1 cellular context compared by ENCODE assay signal in the genomic region with DNA sequence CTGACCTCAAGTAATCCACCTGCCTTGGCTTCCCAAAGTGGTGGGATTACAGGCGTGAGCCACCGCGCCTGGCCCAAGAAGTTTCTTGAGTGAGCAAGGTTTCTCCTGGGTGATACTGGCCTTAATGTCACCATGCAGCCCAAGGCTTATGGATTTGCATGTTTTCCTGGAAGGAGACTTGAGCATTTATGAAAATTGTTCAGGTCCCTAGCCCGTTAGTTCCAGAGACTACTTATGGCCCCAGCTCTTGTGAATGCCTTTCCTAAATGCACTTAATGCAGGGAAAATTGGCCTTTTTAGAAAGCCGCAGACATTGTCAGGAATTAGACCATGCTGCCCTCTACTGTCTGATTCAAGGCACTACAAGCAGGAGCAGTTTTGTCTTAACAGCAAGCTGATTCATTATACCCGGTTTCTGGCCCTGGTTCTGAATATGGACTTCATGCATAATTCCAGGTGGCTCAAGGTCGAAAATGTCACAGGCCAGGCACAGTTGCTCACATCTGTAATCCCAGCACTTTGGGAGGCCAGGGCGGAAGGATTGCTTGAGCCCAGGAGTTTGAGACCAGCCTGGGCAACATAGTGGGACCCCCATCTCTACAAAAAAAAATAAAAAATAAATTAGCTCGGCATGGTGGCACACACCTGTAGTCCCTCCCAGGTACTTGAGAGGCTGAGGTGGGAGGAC.
A peak's percentile ranks its signal among the peaks of the same experiment; 100 is the strongest.
TF ChIP-seq lines count a peak whose summit lies in the region.

No MANE protein-coding gene starts in this region.

TF ChIP-seq in HepG2, 621 proteins besides CTCF, POLR2A, EP300 and RAD21 (continued from another document and continues in another):
- 0 out of 2 replicates have a peak, but pooled peaks have one; percentile 0 for TF ChIP-seq SUZ12 (IDR thresholded peaks at IDR 0.05; ENCODE audit: low read depth, low read length)
- no peak for TF ChIP-seq ATF7-NPFF (CRISPR knock-in tag; IDR thresholded peaks at IDR 0.05; ENCODE audit: low read depth)
- TF ChIP-seq, protein P1, sequence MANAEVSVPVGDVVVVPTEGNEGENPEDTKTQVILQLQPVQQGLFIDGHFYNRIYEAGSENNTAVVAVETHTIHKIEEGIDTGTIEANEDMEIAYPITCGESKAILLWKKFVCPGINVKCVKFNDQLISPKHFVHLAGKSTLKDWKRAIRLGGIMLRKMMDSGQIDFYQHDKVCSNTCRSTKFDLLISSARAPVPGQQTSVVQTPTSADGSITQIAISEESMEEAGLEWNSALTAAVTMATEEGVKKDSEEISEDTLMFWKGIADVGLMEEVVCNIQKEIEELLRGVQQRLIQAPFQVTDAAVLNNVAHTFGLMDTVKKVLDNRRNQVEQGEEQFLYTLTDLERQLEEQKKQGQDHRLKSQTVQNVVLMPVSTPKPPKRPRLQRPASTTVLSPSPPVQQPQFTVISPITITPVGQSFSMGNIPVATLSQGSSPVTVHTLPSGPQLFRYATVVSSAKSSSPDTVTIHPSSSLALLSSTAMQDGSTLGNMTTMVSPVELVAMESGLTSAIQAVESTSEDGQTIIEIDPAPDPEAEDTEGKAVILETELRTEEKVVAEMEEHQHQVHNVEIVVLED (CRISPR knock-in tag; IDR thresholded peaks at IDR 0.05; ENCODE audit: borderline replicate concordance), result peak; percentile 48; the same call in 1 of the 2 replicates
- no peak for TF ChIP-seq REXO4 (CRISPR knock-in tag; IDR thresholded peaks at IDR 0.05; ENCODE audit: borderline replicate concordance)
- peak; percentile 11; the same call in 1 of the 2 replicates for TF ChIP-seq SIX1 (CRISPR knock-in tag; IDR thresholded peaks at IDR 0.05; ENCODE audit: borderline replicate concordance)
- TF ChIP-seq TEAD3 (CRISPR knock-in tag; optimal IDR thresholded peaks at IDR 0.05; ENCODE audit: borderline replicate concordance), result peak; percentile 3
- TF ChIP-seq NCOA1 (CRISPR knock-in tag; IDR thresholded peaks at IDR 0.05), result no peak
- TF ChIP-seq ZMYM3 (CRISPR knock-in tag; IDR thresholded peaks at IDR 0.05), result no peak
- TF ChIP-seq JUNB (CRISPR knock-in tag; IDR thresholded peaks at IDR 0.05; ENCODE audit: borderline replicate concordance), result no peak
- TF ChIP-seq, protein P2, sequence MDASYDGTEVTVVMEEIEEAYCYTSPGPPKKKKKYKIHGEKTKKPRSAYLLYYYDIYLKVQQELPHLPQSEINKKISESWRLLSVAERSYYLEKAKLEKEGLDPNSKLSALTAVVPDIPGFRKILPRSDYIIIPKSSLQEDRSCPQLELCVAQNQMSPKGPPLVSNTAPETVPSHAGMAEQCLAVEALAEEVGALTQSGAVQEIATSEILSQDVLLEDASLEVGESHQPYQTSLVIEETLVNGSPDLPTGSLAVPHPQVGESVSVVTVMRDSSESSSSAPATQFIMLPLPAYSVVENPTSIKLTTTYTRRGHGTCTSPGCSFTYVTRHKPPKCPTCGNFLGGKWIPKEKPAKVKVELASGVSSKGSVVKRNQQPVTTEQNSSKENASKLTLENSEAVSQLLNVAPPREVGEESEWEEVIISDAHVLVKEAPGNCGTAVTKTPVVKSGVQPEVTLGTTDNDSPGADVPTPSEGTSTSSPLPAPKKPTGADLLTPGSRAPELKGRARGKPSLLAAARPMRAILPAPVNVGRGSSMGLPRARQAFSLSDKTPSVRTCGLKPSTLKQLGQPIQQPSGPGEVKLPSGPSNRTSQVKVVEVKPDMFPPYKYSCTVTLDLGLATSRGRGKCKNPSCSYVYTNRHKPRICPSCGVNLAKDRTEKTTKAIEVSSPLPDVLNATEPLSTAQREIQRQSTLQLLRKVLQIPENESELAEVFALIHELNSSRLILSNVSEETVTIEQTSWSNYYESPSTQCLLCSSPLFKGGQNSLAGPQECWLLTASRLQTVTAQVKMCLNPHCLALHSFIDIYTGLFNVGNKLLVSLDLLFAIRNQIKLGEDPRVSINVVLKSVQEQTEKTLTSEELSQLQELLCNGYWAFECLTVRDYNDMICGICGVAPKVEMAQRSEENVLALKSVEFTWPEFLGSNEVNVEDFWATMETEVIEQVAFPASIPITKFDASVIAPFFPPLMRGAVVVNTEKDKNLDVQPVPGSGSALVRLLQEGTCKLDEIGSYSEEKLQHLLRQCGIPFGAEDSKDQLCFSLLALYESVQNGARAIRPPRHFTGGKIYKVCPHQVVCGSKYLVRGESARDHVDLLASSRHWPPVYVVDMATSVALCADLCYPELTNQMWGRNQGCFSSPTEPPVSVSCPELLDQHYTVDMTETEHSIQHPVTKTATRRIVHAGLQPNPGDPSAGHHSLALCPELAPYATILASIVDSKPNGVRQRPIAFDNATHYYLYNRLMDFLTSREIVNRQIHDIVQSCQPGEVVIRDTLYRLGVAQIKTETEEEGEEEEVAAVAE (CRISPR knock-in tag; IDR thresholded peaks at IDR 0.05; ENCODE audit: borderline replicate concordance), result peak; percentile 75; the same call in 1 of the 2 replicates
- TF ChIP-seq, protein P3, sequence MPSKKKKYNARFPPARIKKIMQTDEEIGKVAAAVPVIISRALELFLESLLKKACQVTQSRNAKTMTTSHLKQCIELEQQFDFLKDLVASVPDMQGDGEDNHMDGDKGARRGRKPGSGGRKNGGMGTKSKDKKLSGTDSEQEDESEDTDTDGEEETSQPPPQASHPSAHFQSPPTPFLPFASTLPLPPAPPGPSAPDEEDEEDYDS (CRISPR knock-in tag; IDR thresholded peaks at IDR 0.05), result peak; percentile 24; the same call in 1 of the 2 replicates
- TF ChIP-seq ARID2 (CRISPR knock-in tag; IDR thresholded peaks at IDR 0.05; ENCODE audit: borderline replicate concordance), result no peak
- TF ChIP-seq, protein P4, sequence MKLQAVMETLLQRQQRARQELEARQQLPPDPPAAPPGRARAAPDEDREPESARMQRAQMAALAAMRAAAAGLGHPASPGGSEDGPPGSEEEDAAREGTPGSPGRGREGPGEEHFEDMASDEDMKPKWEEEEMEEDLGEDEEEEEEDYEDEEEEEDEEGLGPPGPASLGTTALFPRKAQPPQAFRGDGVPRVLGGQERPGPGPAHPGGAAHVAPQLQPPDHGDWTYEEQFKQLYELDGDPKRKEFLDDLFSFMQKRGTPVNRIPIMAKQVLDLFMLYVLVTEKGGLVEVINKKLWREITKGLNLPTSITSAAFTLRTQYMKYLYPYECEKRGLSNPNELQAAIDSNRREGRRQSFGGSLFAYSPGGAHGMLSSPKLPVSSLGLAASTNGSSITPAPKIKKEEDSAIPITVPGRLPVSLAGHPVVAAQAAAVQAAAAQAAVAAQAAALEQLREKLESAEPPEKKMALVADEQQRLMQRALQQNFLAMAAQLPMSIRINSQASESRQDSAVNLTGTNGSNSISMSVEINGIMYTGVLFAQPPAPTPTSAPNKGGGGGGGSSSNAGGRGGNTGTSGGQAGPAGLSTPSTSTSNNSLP (IDR thresholded peaks at IDR 0.05; ENCODE audit: low read depth, low read length), result peak; percentile 69
- TF ChIP-seq ELF1 (CRISPR knock-in tag; IDR thresholded peaks at IDR 0.05), result peak; percentile 43; the same call in 1 of the 2 replicates
- TF ChIP-seq, protein P5, sequence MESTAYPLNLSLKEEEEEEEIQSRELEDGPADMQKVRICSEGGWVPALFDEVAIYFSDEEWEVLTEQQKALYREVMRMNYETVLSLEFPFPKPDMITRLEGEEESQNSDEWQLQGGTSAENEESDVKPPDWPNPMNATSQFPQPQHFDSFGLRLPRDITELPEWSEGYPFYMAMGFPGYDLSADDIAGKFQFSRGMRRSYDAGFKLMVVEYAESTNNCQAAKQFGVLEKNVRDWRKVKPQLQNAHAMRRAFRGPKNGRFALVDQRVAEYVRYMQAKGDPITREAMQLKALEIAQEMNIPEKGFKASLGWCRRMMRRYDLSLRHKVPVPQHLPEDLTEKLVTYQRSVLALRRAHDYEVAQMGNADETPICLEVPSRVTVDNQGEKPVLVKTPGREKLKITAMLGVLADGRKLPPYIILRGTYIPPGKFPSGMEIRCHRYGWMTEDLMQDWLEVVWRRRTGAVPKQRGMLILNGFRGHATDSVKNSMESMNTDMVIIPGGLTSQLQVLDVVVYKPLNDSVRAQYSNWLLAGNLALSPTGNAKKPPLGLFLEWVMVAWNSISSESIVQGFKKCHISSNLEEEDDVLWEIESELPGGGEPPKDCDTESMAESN (CRISPR knock-in tag; conservative IDR thresholded peaks at IDR 0.05), result 0 out of 2 replicates have a peak, but pooled peaks have one; percentile 56
- 0 out of 2 replicates have a peak, but pooled peaks have one; percentile 67 for TF ChIP-seq ZNF713 (CRISPR knock-in tag; IDR thresholded peaks at IDR 0.05)
- peak; percentile 88; the same call in 1 of the 2 replicates for TF ChIP-seq ZSCAN9 (CRISPR knock-in tag; IDR thresholded peaks at IDR 0.05; ENCODE audit: borderline replicate concordance)
- TF ChIP-seq, protein P6, sequence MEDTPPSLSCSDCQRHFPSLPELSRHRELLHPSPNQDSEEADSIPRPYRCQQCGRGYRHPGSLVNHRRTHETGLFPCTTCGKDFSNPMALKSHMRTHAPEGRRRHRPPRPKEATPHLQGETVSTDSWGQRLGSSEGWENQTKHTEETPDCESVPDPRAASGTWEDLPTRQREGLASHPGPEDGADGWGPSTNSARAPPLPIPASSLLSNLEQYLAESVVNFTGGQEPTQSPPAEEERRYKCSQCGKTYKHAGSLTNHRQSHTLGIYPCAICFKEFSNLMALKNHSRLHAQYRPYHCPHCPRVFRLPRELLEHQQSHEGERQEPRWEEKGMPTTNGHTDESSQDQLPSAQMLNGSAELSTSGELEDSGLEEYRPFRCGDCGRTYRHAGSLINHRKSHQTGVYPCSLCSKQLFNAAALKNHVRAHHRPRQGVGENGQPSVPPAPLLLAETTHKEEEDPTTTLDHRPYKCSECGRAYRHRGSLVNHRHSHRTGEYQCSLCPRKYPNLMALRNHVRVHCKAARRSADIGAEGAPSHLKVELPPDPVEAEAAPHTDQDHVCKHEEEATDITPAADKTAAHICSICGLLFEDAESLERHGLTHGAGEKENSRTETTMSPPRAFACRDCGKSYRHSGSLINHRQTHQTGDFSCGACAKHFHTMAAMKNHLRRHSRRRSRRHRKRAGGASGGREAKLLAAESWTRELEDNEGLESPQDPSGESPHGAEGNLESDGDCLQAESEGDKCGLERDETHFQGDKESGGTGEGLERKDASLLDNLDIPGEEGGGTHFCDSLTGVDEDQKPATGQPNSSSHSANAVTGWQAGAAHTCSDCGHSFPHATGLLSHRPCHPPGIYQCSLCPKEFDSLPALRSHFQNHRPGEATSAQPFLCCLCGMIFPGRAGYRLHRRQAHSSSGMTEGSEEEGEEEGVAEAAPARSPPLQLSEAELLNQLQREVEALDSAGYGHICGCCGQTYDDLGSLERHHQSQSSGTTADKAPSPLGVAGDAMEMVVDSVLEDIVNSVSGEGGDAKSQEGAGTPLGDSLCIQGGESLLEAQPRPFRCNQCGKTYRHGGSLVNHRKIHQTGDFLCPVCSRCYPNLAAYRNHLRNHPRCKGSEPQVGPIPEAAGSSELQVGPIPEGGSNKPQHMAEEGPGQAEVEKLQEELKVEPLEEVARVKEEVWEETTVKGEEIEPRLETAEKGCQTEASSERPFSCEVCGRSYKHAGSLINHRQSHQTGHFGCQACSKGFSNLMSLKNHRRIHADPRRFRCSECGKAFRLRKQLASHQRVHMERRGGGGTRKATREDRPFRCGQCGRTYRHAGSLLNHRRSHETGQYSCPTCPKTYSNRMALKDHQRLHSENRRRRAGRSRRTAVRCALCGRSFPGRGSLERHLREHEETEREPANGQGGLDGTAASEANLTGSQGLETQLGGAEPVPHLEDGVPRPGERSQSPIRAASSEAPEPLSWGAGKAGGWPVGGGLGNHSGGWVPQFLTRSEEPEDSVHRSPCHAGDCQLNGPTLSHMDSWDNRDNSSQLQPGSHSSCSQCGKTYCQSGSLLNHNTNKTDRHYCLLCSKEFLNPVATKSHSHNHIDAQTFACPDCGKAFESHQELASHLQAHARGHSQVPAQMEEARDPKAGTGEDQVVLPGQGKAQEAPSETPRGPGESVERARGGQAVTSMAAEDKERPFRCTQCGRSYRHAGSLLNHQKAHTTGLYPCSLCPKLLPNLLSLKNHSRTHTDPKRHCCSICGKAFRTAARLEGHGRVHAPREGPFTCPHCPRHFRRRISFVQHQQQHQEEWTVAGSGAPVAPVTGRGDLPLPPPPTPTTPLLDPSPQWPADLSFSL (CRISPR knock-in tag; IDR thresholded peaks at IDR 0.05), result 0 out of 2 replicates have a peak, but pooled peaks have one; percentile 2
- TF ChIP-seq ISL2 (CRISPR knock-in tag; IDR thresholded peaks at IDR 0.05), result 0 out of 2 replicates have a peak, but pooled peaks have one; percentile 23
- peak; percentile 89 for TF ChIP-seq IRF2 (CRISPR knock-in tag; IDR thresholded peaks at IDR 0.05)
- peak; percentile 37; the same call in 1 of the 2 replicates for TF ChIP-seq GATAD1 (CRISPR knock-in tag; IDR thresholded peaks at IDR 0.05)
- no peak for TF ChIP-seq ZNF432 (CRISPR knock-in tag; IDR thresholded peaks at IDR 0.05; ENCODE audit: borderline replicate concordance)
- TF ChIP-seq, protein P7, sequence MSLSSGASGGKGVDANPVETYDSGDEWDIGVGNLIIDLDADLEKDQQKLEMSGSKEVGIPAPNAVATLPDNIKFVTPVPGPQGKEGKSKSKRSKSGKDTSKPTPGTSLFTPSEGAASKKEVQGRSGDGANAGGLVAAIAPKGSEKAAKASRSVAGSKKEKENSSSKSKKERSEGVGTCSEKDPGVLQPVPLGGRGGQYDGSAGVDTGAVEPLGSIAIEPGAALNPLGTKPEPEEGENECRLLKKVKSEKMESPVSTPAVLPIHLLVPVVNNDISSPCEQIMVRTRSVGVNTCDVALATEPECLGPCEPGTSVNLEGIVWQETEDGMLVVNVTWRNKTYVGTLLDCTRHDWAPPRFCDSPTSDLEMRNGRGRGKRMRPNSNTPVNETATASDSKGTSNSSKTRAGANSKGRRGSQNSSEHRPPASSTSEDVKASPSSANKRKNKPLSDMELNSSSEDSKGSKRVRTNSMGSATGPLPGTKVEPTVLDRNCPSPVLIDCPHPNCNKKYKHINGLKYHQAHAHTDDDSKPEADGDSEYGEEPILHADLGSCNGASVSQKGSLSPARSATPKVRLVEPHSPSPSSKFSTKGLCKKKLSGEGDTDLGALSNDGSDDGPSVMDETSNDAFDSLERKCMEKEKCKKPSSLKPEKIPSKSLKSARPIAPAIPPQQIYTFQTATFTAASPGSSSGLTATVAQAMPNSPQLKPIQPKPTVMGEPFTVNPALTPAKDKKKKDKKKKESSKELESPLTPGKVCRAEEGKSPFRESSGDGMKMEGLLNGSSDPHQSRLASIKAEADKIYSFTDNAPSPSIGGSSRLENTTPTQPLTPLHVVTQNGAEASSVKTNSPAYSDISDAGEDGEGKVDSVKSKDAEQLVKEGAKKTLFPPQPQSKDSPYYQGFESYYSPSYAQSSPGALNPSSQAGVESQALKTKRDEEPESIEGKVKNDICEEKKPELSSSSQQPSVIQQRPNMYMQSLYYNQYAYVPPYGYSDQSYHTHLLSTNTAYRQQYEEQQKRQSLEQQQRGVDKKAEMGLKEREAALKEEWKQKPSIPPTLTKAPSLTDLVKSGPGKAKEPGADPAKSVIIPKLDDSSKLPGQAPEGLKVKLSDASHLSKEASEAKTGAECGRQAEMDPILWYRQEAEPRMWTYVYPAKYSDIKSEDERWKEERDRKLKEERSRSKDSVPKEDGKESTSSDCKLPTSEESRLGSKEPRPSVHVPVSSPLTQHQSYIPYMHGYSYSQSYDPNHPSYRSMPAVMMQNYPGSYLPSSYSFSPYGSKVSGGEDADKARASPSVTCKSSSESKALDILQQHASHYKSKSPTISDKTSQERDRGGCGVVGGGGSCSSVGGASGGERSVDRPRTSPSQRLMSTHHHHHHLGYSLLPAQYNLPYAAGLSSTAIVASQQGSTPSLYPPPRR (CRISPR knock-in tag; IDR thresholded peaks at IDR 0.05; ENCODE audit: borderline replicate concordance), result no peak
- TF ChIP-seq ZSCAN25 (CRISPR knock-in tag; IDR thresholded peaks at IDR 0.05), result 0 out of 2 replicates have a peak, but pooled peaks have one; percentile 41
